ENCODE assay signal across 8 cellular contexts in genomic region chr1:212234431-212235298, GRCh38. TPM values are rescaled to one million over a fixed set of nuclear protein-coding genes. Genes with fewer than 3 reads are reported as not detected.
DNase-seq lines count a peak whose midpoint lies in the region; ATAC-seq and TF ChIP-seq lines count a peak whose summit lies in the region.

No MANE protein-coding gene starts in this region.

- no peak for TF ChIP-seq POLR2A in prostate gland (IDR thresholded peaks at IDR 0.05)

- no peaks in the 10 kb centered on the region for H3K9me3 Mint-ChIP-seq in T-helper 1 cell treated with Interleukin-12 subunit alpha and Interleukin-12 subunit beta and Interleukin-4 antibody, amounts not matched to agents 30 μg/mL and 1 μg/mL, for 36 hours
- no peaks in the 10 kb centered on the region for H3K9me3 Mint-ChIP-seq in naive thymus-derived CD8-positive, alpha-beta T cell

- H3K4me3 ChIP-seq in fibroblast of mammary gland (ENCODE audit: control insufficient read depth, low read depth, low read length) (no peak overlapping the region), rectal smooth muscle tissue (ENCODE audit: low read length) (no peak overlapping the region), prostate gland (no peak overlapping the region)

- no peaks in the 10 kb centered on the region for H3K27me3 Mint-ChIP-seq in T-helper 1 cell treated with Interleukin-12 subunit alpha and Interleukin-12 subunit beta and Interleukin-4 antibody, amounts not matched to agents 30 μg/mL and 1 μg/mL, for 36 hours (ENCODE audit: low read depth)
- peaks cover 0 to 2% (median 0%) of the 10 kb centered on the region in 5 donors for H3K27me3 Mint-ChIP-seq in naive thymus-derived CD8-positive, alpha-beta T cell

- POLR2A ChIA-PET in naive thymus-derived CD8-positive, alpha-beta T cell (lab: Charles Lee) = no interaction called here

- peak overlapping the region; percentile 5 for H3K4me3 Mint-ChIP-seq in T-helper 1 cell treated with Interleukin-12 subunit alpha and Interleukin-12 subunit beta and Interleukin-4 antibody, amounts not matched to agents 30 μg/mL and 1 μg/mL, for 36 hours
- H3K4me3 Mint-ChIP-seq in naive thymus-derived CD8-positive, alpha-beta T cell = no peak overlapping the region

- H3K27me3 ChIP-seq in rectal smooth muscle tissue (ENCODE audit: control insufficient read depth, insufficient read depth, low read length) (no peaks in the 10 kb centered on the region), prostate gland (replicated peaks; ENCODE audit: insufficient read depth) (no peaks in the 10 kb centered on the region)

- H3K27ac ChIP-seq in rectal smooth muscle tissue (ENCODE audit: low read depth, low read length) = peak overlapping the region; percentile 57
- H3K27ac ChIP-seq in prostate gland = no peak overlapping the region

- H3K4me1 Mint-ChIP-seq in T-helper 1 cell treated with Interleukin-12 subunit alpha and Interleukin-12 subunit beta and Interleukin-4 antibody, amounts not matched to agents 30 μg/mL and 1 μg/mL, for 36 hours (ENCODE audit: low read depth) = peaks cover 41% of the 10 kb centered on the region
- peaks cover 0 to 35% (median 4%) of the 10 kb centered on the region in 4 donors for H3K4me1 Mint-ChIP-seq in naive thymus-derived CD8-positive, alpha-beta T cell

- H3K27ac Mint-ChIP-seq in T-helper 1 cell treated with Interleukin-12 subunit alpha and Interleukin-12 subunit beta and Interleukin-4 antibody, amounts not matched to agents 30 μg/mL and 1 μg/mL, for 36 hours = peak overlapping the region; percentile 63
- peak overlapping the region in 1 of 10 donors; percentile 13 for H3K27ac Mint-ChIP-seq in naive thymus-derived CD8-positive, alpha-beta T cell

- ATAC-seq in GM19328 (IDR thresholded peaks at IDR 0.05; ENCODE audit: unreplicated experiment) (peak; percentile 62), HG03520 (IDR thresholded peaks at IDR 0.05; ENCODE audit: unreplicated experiment) (peak; percentile 67)
- no peak for ATAC-seq in naive thymus-derived CD8-positive, alpha-beta T cell

- H3K9me3 ChIP-seq in prostate gland = no peaks in the 10 kb centered on the region

- no peaks in the 10 kb centered on the region for H3K36me3 ChIP-seq in rectal smooth muscle tissue (ENCODE audit: control insufficient read depth, insufficient read depth, low read length)
- no peaks in the 10 kb centered on the region for H3K36me3 ChIP-seq in prostate gland

- DNase-seq in CD1c-positive myeloid dendritic cell (ENCODE audit: extremely low spot score) (peak; percentile 84), fibroblast of mammary gland (ENCODE audit: low read depth) (peak; percentile 97), prostate gland (ENCODE audit: low spot score) (no peak)
- no peak for DNase-seq in naive thymus-derived CD8-positive, alpha-beta T cell

- H3K4me1 ChIP-seq in rectal smooth muscle tissue (ENCODE audit: control insufficient read depth, insufficient read depth, low read length) (peaks cover 14% of the 10 kb centered on the region), prostate gland (replicated peaks) (no peaks in the 10 kb centered on the region)

- no peak for TF ChIP-seq CTCF in fibroblast of mammary gland (conservative IDR thresholded peaks at IDR 0.05; ENCODE audit: control insufficient read depth, insufficient read depth, low read depth, low read length)
- no peak for TF ChIP-seq CTCF in prostate gland (IDR thresholded peaks at IDR 0.05)

- H3K36me3 Mint-ChIP-seq in T-helper 1 cell treated with Interleukin-12 subunit alpha and Interleukin-12 subunit beta and Interleukin-4 antibody, amounts not matched to agents 30 μg/mL and 1 μg/mL, for 36 hours (ENCODE audit: low read depth) = peaks cover 9% of the 10 kb centered on the region
- no peaks in the 10 kb centered on the region for H3K36me3 Mint-ChIP-seq in naive thymus-derived CD8-positive, alpha-beta T cell

- intact Hi-C loops in prostate gland (cut with DNase I) = loop anchor here (5.0 kb wide), 1 partner anchor 53 kb away; the partner anchor contains the start of gene PPP2R5A

- no peak overlapping the region for H3K9ac ChIP-seq in rectal smooth muscle tissue (ENCODE audit: low read length)

- 79% methylated on average over 6 of the region's 6 CpGs for WGBS in prostate gland

RNA-seq across cellular contexts. Expression of gene PPP2R5A, which starts 50.5 kb away (rescaled TPM):
- total RNA-seq in prostate gland = 10 to 100 TPM; 33.5 to 49.5 TPM
- total RNA-seq in naive thymus-derived CD8-positive, alpha-beta T cell = 10 to 100 TPM; 47.7 to 49.6 TPM
- polyA plus RNA-seq in naive thymus-derived CD8-positive, alpha-beta T cell = 10 to 100 TPM; 25.8 to 30.9 (median 27.8) TPM

Comparison
In these comparisons a context has a peak if more than half of its experiments do, and no peak if none do; other contexts are left out.
1. DNase-seq: peak in CD1c-positive myeloid dendritic cell (single experiment) and fibroblast of mammary gland (single experiment); none in prostate gland (single experiment) and naive thymus-derived CD8-positive, alpha-beta T cell (0 of 10).
2. ATAC-seq: peak in GM19328 (single experiment) and HG03520 (single experiment); none in naive thymus-derived CD8-positive, alpha-beta T cell (0 of 2).